Comparison of ENCODE assay signal across 31 cellular contexts in genomic region chr17:83012161-83012800, GRCh38.
DNase-seq lines count a peak whose midpoint lies in the region; ATAC-seq, FAIRE-seq and TF ChIP-seq lines count a peak whose summit lies in the region.
"Had no signal": no experiment of that assay in that cellular context is flagged by ENCODE, and none has a peak within 500 bp of the region (broad histone marks: within the 10 kb centered on the region; RNA-seq: fewer than 3 reads in every experiment).

No MANE protein-coding gene starts in this region.

- FAIRE-seq in D721Med (lab: Jason Lieb, UNC): no peak
- FAIRE-seq: endothelial cell of umbilical vein, GM18507 had no signal

- H3K4me1 ChIP-seq in right cardiac atrium (ENCODE audit: control insufficient read depth, insufficient read depth, low read length): no peaks in the 10 kb centered on the region
- H3K4me1 ChIP-seq: foreskin keratinocyte, testis, vagina had no signal

- DNase-seq in AG08395 (ENCODE audit: low spot score): peak; percentile 19
- peak; percentile 6 for DNase-seq in D721Med (ENCODE audit: insufficient read length, low spot score)
- DNase-seq in islet precursor cell: peak; percentile 33
- DNase-seq in right cardiac atrium: no peak
- DNase-seq in activated T-cell treated with anti-CD3 and anti-CD28 coated beads, Interleukin-2, amount 50 U/mL, for 1 hour: no peak
- DNase-seq: activated CD4-positive, alpha-beta T cell treated with anti-CD3 and anti-CD28 coated beads, Interleukin-2, amount 50 U/mL, for 1 hour; activated naive CD4-positive, alpha-beta T cell treated with anti-CD3 and anti-CD28 coated beads, Interleukin-2, amount 50 U/mL, for 16 hours; anterior cingulate cortex; CD8-positive, alpha-beta T cell; central memory CD4-positive, alpha-beta T cell; GF-D8; GM23248; KG1; left lung; naive B cell; NCI-H1436; NCI-H524 treated with DMSO at 0.1 percent for 48 hours; ovary; retina; RPMI8226; stimulated activated CD4-positive, alpha-beta T cell treated with anti-CD3 and anti-CD28 coated beads, Interleukin-4, amount 100 ng/mL, for 4 hours; stimulated activated naive CD4-positive, alpha-beta T cell; testis had no signal

- 80% methylated on average over 20 of the region's 27 CpGs for WGBS in right cardiac atrium

- no peaks in the 10 kb centered on the region for H3K27me3 ChIP-seq in right cardiac atrium (ENCODE audit: control insufficient read depth, insufficient read depth)
- H3K27me3 ChIP-seq: left lung, ovary, testis, vagina had no signal

- peak overlapping the region; percentile 42 for H3K4me3 ChIP-seq in WI38 (ENCODE audit: low read depth, low read length)
- no peak overlapping the region for H3K4me3 ChIP-seq in right cardiac atrium (ENCODE audit: low read length)
- H3K4me3 ChIP-seq: GM23248, left lung, ovary, testis, vagina had no signal

- intact Hi-C loops in right cardiac atrium (cut with DNase I): no loop called here

- no peak overlapping the region for H3K27ac ChIP-seq in right cardiac atrium (ENCODE audit: low read length)
- H3K27ac ChIP-seq: foreskin keratinocyte, GM23248, ovary, testis, vagina had no signal

- no peaks in the 10 kb centered on the region for H3K9me3 ChIP-seq in right cardiac atrium (ENCODE audit: control insufficient read depth, low read length)
- H3K9me3 ChIP-seq: left lung, ovary, testis, vagina had no signal

- no peak for ATAC-seq in HG03442 (IDR thresholded peaks at IDR 0.05; ENCODE audit: unreplicated experiment)
- ATAC-seq in right cardiac atrium: no peak
- ATAC-seq in GM18909 (IDR thresholded peaks at IDR 0.05; ENCODE audit: poor library complexity, unreplicated experiment): no peak
- ATAC-seq: CD8-positive, alpha-beta T cell; foreskin keratinocyte; WTC11 had no signal

- TF ChIP-seq CTCF in D721Med (IDR thresholded peaks at IDR 0.05; ENCODE audit: insufficient read depth, missing control alignments) (no peak), WI38 (IDR thresholded peaks at IDR 0.05; ENCODE audit: low read depth, low read length) (no peak)

Comparison
In these comparisons a context has a peak if more than half of its experiments do, and no peak if none do; other contexts are left out.
1. DNase-seq: peak in AG08395 (single experiment), D721Med (single experiment) and islet precursor cell (single experiment); none in right cardiac atrium (0 of 3) and activated T-cell treated with anti-CD3 and anti-CD28 coated beads, Interleukin-2, amount 50 U/mL, for 1 hour (single experiment).